Comparison of ENCODE assay signal across 9 cellular contexts in the genomic region with DNA sequence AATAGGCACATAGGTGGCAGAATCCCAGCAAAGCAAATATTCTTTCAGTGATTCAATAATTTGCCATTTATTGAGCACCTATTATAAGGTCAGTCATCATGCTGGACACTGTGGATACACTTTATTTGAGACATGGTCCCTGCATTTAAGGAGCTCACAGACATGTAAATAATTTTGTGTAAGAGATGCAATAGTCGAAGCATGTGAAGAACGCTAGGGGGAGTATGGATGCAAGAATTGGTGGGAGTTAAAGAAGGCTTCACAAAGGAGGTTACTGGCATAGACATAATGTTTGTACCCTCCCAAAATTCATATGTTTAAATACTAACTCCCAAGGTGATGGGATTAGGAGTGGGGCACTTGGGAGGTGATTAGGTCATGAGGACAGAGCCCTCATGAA.
DNase-seq lines count a peak whose midpoint lies in the region; ATAC-seq, FAIRE-seq and TF ChIP-seq lines count a peak whose summit lies in the region.
"Had no signal": no experiment of that assay in that cellular context is flagged by ENCODE, and none has a peak within 500 bp of the region (broad histone marks: within the 10 kb centered on the region; RNA-seq: fewer than 3 reads in every experiment).

No MANE protein-coding gene starts in this region.

- TF ChIP-seq POLR2A in heart left ventricle (IDR thresholded peaks at IDR 0.05), result no peak

- BruUV-seq in Panc1 (replicated peaks; lab: Mats Ljungman, UMichigan), result no TSS peak

- intact Hi-C loops in Panc1 (cut with micrococcal nuclease; ENCODE audit: unreplicated experiment), result loop anchor here (2.0 to 10.0 kb wide), 3 partner anchors 272 to 380 kb away; no protein-coding TSS in a partner anchor
- intact Hi-C loops in pancreas (cut with DNase I), result no loop called here
- intact Hi-C loops in dorsolateral prefrontal cortex (cut with DNase I), result no loop called here
- intact Hi-C loops in heart left ventricle (cut with DNase I), result no loop called here

- no peak overlapping the region for H3K27ac ChIP-seq in Panc1 (ENCODE audit: low read length)
- no peak overlapping the region for H3K27ac ChIP-seq in iPS DF 6.9 (ENCODE audit: low read length)
- H3K27ac ChIP-seq in pancreas, result no peak overlapping the region
- no peak overlapping the region for H3K27ac ChIP-seq in dorsolateral prefrontal cortex
- H3K27ac ChIP-seq in heart left ventricle, result no peak overlapping the region

- CTCF ChIA-PET in Panc1 (lab: Charles Lee), result interaction anchor here (0.6 to 1.0 kb wide), 3 partner anchors 272 to 382 kb away, joined by 3 to 5 read pairs (median 4); no protein-coding TSS in a partner anchor

- ATAC-seq in HG03095 (IDR thresholded peaks at IDR 0.05; ENCODE audit: unreplicated experiment), result peak; percentile 53
- ATAC-seq in Panc1, result no peak
- no peak for ATAC-seq in pancreas
- ATAC-seq in esophagus mucosa, result no peak
- no peak for ATAC-seq in heart left ventricle

- no CpG with 5 or more reads among the region's 2 CpGs for WGBS in iPS DF 6.9 (ENCODE audit: insufficient coverage, insufficient read length)
- 16 to 27% methylated on average over 2 of the region's 2 CpGs for WGBS in pancreas, 2 donors
- WGBS in heart left ventricle, 4 donors, result 22 to 39% (median 25%) methylated on average over 2 of the region's 2 CpGs

- H3K4me3 ChIP-seq in Panc1 (ENCODE audit: low read depth in 2 of 2, low read length in 2 of 2) (no peak overlapping the region), iPS DF 6.9 (ENCODE audit: low read length) (no peak overlapping the region), pancreas (no peak overlapping the region), dorsolateral prefrontal cortex (no peak overlapping the region), heart left ventricle (no peak overlapping the region)

- H3K9me3 ChIP-seq in Panc1 (ENCODE audit: control insufficient read depth, insufficient read depth, low read depth, low read length) (no peaks in the 10 kb centered on the region), iPS DF 6.9 (ENCODE audit: control insufficient read depth, insufficient read depth, low read length) (no peaks in the 10 kb centered on the region), pancreas (no peaks in the 10 kb centered on the region), heart left ventricle (no peaks in the 10 kb centered on the region)
- H3K9me3 ChIP-seq: thoracic aorta had no signal

- in situ Hi-C loops in Panc1 (cut with HindIII; ENCODE audit: low pct_unique_long_range_greater_than_20kb, low sequenced_read_pairs), result no loop called here

- H3K4me1 ChIP-seq in Panc1 (ENCODE audit: control insufficient read depth, insufficient read depth, low read length) (no peaks in the 10 kb centered on the region), iPS DF 6.9 (ENCODE audit: control insufficient read depth, insufficient read depth, low read length) (no peaks in the 10 kb centered on the region), pancreas (no peaks in the 10 kb centered on the region), heart left ventricle (no peaks in the 10 kb centered on the region)

- no peaks in the 10 kb centered on the region for H3K36me3 ChIP-seq in Panc1 (ENCODE audit: control insufficient read depth, insufficient read depth, low read length)
- no peaks in the 10 kb centered on the region for H3K36me3 ChIP-seq in iPS DF 6.9 (ENCODE audit: control insufficient read depth, insufficient read depth, low read length)
- no peaks in the 10 kb centered on the region for H3K36me3 ChIP-seq in pancreas
- no peaks in the 10 kb centered on the region for H3K36me3 ChIP-seq in heart left ventricle
- H3K36me3 ChIP-seq: thoracic aorta had no signal

- H3K27me3 ChIP-seq in Panc1 (ENCODE audit: control insufficient read depth, insufficient read depth, low read length) (no peaks in the 10 kb centered on the region), iPS DF 6.9 (ENCODE audit: control insufficient read depth, insufficient read depth, low read length) (no peaks in the 10 kb centered on the region), pancreas (no peaks in the 10 kb centered on the region), dorsolateral prefrontal cortex (no peaks in the 10 kb centered on the region), heart left ventricle (no peaks in the 10 kb centered on the region)

- POLR2A ChIA-PET in Panc1 (lab: Charles Lee), result no interaction called here

- no peak for DNase-seq in Panc1 (ENCODE audit: low read depth, low spot score)
- peak; percentile 13 for DNase-seq in iPS DF 6.9 (ENCODE audit: low read depth, low spot score)
- DNase-seq in pancreas, result no peak
- no peak for DNase-seq in dorsolateral prefrontal cortex
- no peak for DNase-seq in heart left ventricle

- no peak for FAIRE-seq in pancreas (lab: Jason Lieb, UNC)

- TF ChIP-seq CTCF in GM12872 (IDR thresholded peaks at IDR 0.05; ENCODE audit: insufficient read depth, low read depth, low read length) (peak; percentile 73), Panc1 (IDR thresholded peaks at IDR 0.05) (peak; percentile 47), pancreas (IDR thresholded peaks at IDR 0.05) (no peak), dorsolateral prefrontal cortex (IDR thresholded peaks at IDR 0.05 in 54 of 56, conservative IDR thresholded peaks at IDR 0.05 in 2 of 56; ENCODE audit: low read depth in 1 of 56, partially characterized antibody in 56 of 56) (peak in 4 of 56 donors; percentile 11 to 21 (median 16)), heart left ventricle (IDR thresholded peaks at IDR 0.05) (no peak)

Comparison
In these comparisons a context has a peak if more than half of its experiments do, and no peak if none do; other contexts are left out.
1. CTCF ChIP-seq: peak in GM12872 (single experiment) and Panc1 (single experiment); none in pancreas (0 of 4) and heart left ventricle (0 of 12).